In genomic region chr12:115430636-115431035, GRCh38 we compare ENCODE assay signal across 34 cellular contexts.
"Had no signal": no experiment of that assay in that cellular context is flagged by ENCODE, and none has a peak within 500 bp of the region (broad histone marks: within the 10 kb centered on the region; RNA-seq: fewer than 3 reads in every experiment).

No MANE protein-coding gene starts in this region.

- H3K36me3 ChIP-seq: adrenal gland, ascending aorta, brain microvascular endothelial cell, breast epithelium, cardiac muscle cell had no signal

- ATAC-seq: activated naive CD4-positive, alpha-beta T cell treated with anti-CD3 and anti-CD28 coated beads, Interleukin-2, amount 50 U/mL, for 72 hours; activated naive CD8-positive, alpha-beta T cell treated with anti-CD3 and anti-CD28 coated beads, Interleukin-2, amount 50 U/mL, for 24 hours; activated T-cell treated with anti-CD3 and anti-CD28 coated beads, Interleukin-2, amount 50 U/mL, for 4 hours; activated T-cell treated with anti-CD3 and anti-CD28 coated beads, Interleukin-2, amount 50 U/mL, for 72 hours; activated T-helper 17 cell treated with anti-CD3 and anti-CD28 coated beads, Interleukin-2, amount 50 U/mL, for 72 hours; body of pancreas had no signal

- H3K27ac ChIP-seq: adrenal gland, ascending aorta, body of pancreas, brain microvascular endothelial cell, breast epithelium, cardiac muscle cell had no signal

- H3K9me3 ChIP-seq: adrenal gland, ascending aorta, body of pancreas, breast epithelium had no signal

- H3K4me3 ChIP-seq: adrenal gland, ascending aorta, body of pancreas, breast epithelium, cardiac muscle cell had no signal

- DNase-seq: activated effector memory CD4-positive, alpha-beta T cell treated with anti-CD3 and anti-CD28 coated beads, Interleukin-2, amount 50 U/mL, for 16 hours; activated effector memory CD4-positive, alpha-beta T cell treated with Interleukin-2 at 50 U/mL for 16 hours; activated gamma-delta T cell; activated gamma-delta T cell treated with Interleukin-2 at 50 U/mL for 16 hours; activated naive CD4-positive, alpha-beta T cell; activated naive CD4-positive, alpha-beta T cell treated with anti-CD3 and anti-CD28 coated beads for 36 hours; activated naive CD4-positive, alpha-beta T cell treated with anti-CD3 and anti-CD28 coated beads, Interleukin-2, amount 10 ng/mL, durations not matched to agents 7 days and 5 days; activated naive CD4-positive, alpha-beta T cell treated with anti-CD3 and anti-CD28 coated beads, Interleukin-2, amount 50 U/mL, for 16 hours; activated naive CD4-positive, alpha-beta T cell treated with Interleukin-2 at 50 U/mL for 16 hours; activated naive CD8-positive, alpha-beta T cell treated with anti-CD3 and anti-CD28 coated beads for 36 hours; activated naive CD8-positive, alpha-beta T cell treated with anti-CD3 and anti-CD28 coated beads, Interleukin-2, amount 10 ng/mL, durations not matched to agents 7 days and 5 days; activated naive CD8-positive, alpha-beta T cell treated with anti-CD3 and anti-CD28 coated beads, Interleukin-2, amount 50 U/mL, for 24 hours; activated T-cell treated with anti-CD3 and anti-CD28 coated beads, Interleukin-2, amount 50 U/mL, for 1 hour; activated T-cell treated with anti-CD3 and anti-CD28 coated beads, Interleukin-2, amount 50 U/mL, for 24 hours; activated T-cell treated with anti-CD3 and anti-CD28 coated beads, Interleukin-2, amount 50 U/mL, for 4 hours; activated T-cell treated with anti-CD3 and anti-CD28 coated beads, Interleukin-2, amount 50 U/mL, for 48 hours; activated T-cell treated with anti-CD3 and anti-CD28 coated beads, Interleukin-2, amount 50 U/mL, for 72 hours; adrenal gland; amniotic stem cell; amygdala; anterior cingulate cortex; aorta; body of pancreas; brain microvascular endothelial cell; caudate nucleus; central memory CD4-positive, alpha-beta T cell; cerebellar nuclear complex had no signal

- H3K27me3 ChIP-seq: adrenal gland, ascending aorta, body of pancreas, brain microvascular endothelial cell, breast epithelium, cardiac muscle cell had no signal

- H3K4me1 ChIP-seq: adrenal gland, ascending aorta, body of pancreas, breast epithelium had no signal

- FAIRE-seq: astrocyte, bronchial epithelial cell had no signal
